In the genomic region with DNA sequence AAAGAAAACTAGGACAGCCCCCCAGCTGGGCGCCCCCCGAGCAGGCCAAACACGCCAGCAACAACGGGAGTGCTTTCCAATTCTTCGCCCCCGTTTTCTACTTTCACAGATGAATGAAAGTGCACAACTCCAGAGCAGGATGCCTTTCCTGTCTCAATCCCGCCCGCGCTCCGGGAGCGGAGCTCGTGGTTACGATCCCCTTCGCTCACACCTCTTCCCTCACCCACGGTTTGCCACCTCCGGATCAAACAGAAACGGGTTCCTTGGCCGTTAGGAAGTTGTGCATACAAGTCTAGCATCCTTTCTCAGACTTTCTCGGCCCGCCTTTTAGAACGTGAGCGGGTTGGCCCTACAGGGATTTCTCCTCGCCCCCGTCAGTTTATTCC, we compare ENCODE assay signal across 8 cellular contexts. TPM values are rescaled to one million over a fixed set of nuclear protein-coding genes. Genes with fewer than 3 reads are reported as not detected.
DNase-seq lines count a peak whose midpoint lies in the region; ATAC-seq and TF ChIP-seq lines count a peak whose summit lies in the region.

No MANE protein-coding gene starts in this region.

- no peak for TF ChIP-seq CTCF in CD4-positive, alpha-beta T cell (IDR thresholded peaks at IDR 0.05)
- no peak for TF ChIP-seq CTCF in HEK293 (tag by site-specific recombination; IDR thresholded peaks at IDR 0.05)
- no peak for TF ChIP-seq CTCF in SK-N-SH (IDR thresholded peaks at IDR 0.05)
- TF ChIP-seq CTCF in coronary artery (IDR thresholded peaks at IDR 0.05): no peak

- no peaks in the 10 kb centered on the region for H3K9me2 ChIP-seq in SK-N-SH

- peak overlapping the region; percentile 89 for H3K4me2 ChIP-seq in SK-N-SH

- CTCF ChIA-PET in CD4-positive, alpha-beta T cell (lab: Charles Lee): interaction anchor here (0.9 kb wide), 2 partner anchors 48 to 55 kb away, joined by 3 read pairs; a partner anchor contains a TSS
- CTCF ChIA-PET in HEK293 (lab: Yijun Ruan, JAX): interaction anchor here (1.0 kb wide), 1 partner anchor 59 kb away, joined by 3 read pairs; no protein-coding TSS in a partner anchor
- CTCF ChIA-PET in SK-N-SH (lab: Yijun Ruan, JAX): interaction anchor here (1.2 to 2.3 kb wide), 3 partner anchors 9 to 17 kb away, joined by 3 to 8 read pairs (median 4); no protein-coding TSS in a partner anchor

- no peak for TF ChIP-seq RAD21 in SK-N-SH (IDR thresholded peaks at IDR 0.05; ENCODE audit: low read length)

- H3K9me3 Mint-ChIP-seq in CD4-positive, alpha-beta T cell: no peaks in the 10 kb centered on the region

- intact Hi-C loops in CD4-positive, alpha-beta T cell (cut with DNase I, micrococcal nuclease): loop anchor here (1.0 to 10.0 kb wide), 8 partner anchors 47 to 1900 kb away; a partner anchor contains a TSS

- H3K4me3 Mint-ChIP-seq in CD4-positive, alpha-beta T cell: no peak overlapping the region

- H3K4me1 ChIP-seq in HEK293 (ENCODE audit: control insufficient read depth, insufficient read depth, low read length): peaks cover 23% of the 10 kb centered on the region
- peaks cover 13 to 23% of the 10 kb centered on the region in 2 experiments; a peak in 3 of 4 replicates for H3K4me1 ChIP-seq in SK-N-SH (ENCODE audit: control insufficient read depth in 1 of 2, insufficient read depth in 2 of 2, low read depth in 1 of 2, low read length in 1 of 2)

- DNase-seq in CD4-positive, alpha-beta T cell: peak in 4 of 10 experiments; percentile 6 to 41 (median 8)
- DNase-seq in SK-N-SH (peak; percentile 53), coronary artery (ENCODE audit: low spot score) (peak; percentile 75), medulla oblongata (ENCODE audit: extremely low spot score) (peak; percentile 59)
- peak; percentile 20 for DNase-seq in stimulated activated naive CD4-positive, alpha-beta T cell treated with Interleukin-2 at 50 U/mL for 16 hours (lab: John Stamatoyannopoulos, UW)

- H3K36me3 Mint-ChIP-seq in CD4-positive, alpha-beta T cell (ENCODE audit: low read depth): no peaks in the 10 kb centered on the region

- peaks cover 46% of the 10 kb centered on the region for H3K4me1 Mint-ChIP-seq in CD4-positive, alpha-beta T cell (ENCODE audit: low read depth)

- H3K79me2 ChIP-seq in SK-N-SH (ENCODE audit: insufficient read depth): peaks cover 86% of the 10 kb centered on the region

- POLR2A ChIA-PET in CD4-positive, alpha-beta T cell (lab: Charles Lee): interaction anchor here (0.6 to 2.9 kb wide), 9 partner anchors 8 to 1553 kb away, joined by 3 to 47 read pairs (median 8); a partner anchor contains a TSS
- POLR2A ChIA-PET in HEK293 (lab: Yijun Ruan, JAX): interaction anchor here (0.6 to 4.2 kb wide), 16 partner anchors 9 to 636 kb away, joined by 3 to 56 read pairs (median 6); a partner anchor contains a TSS
- POLR2A ChIA-PET in SK-N-SH (lab: Yijun Ruan, JAX): interaction anchor here (0.6 to 1.4 kb wide), 2 partner anchors 48 to 1147 kb away, joined by 3 to 8 read pairs; a partner anchor contains a TSS

- H3K4me3 ChIP-seq in HEK293 (ENCODE audit: low read depth, low read length): peak overlapping the region; percentile 49
- H3K4me3 ChIP-seq in SK-N-SH (ENCODE audit: low read depth in 2 of 2, low read length in 1 of 2): peak overlapping the region; percentile 80 to 81
- peak overlapping the region; percentile 85 for H3K4me3 ChIP-seq in coronary artery

- H2AFZ ChIP-seq in SK-N-SH (ENCODE audit: low read depth): peak overlapping the region; percentile 76

- H4K20me1 ChIP-seq in SK-N-SH (ENCODE audit: insufficient read depth): no peaks in the 10 kb centered on the region

- WGBS in SK-N-SH (ENCODE audit: low lambda C conversion rate): 2% methylated on average over 24 of the region's 24 CpGs

- peaks cover 0 to 4% of the 10 kb centered on the region in 2 experiments; a peak in 1 of 3 replicates for H3K36me3 ChIP-seq in HEK293 (ENCODE audit: control insufficient read depth in 2 of 2, insufficient read depth in 1 of 2, low read length in 2 of 2)
- H3K36me3 ChIP-seq in SK-N-SH (replicated peaks in 1 of 2; ENCODE audit: control insufficient read depth in 1 of 2, insufficient read depth in 2 of 2, low read length in 1 of 2): peaks cover 0 to 4% of the 10 kb centered on the region in 2 experiments

- peak overlapping the region; percentile 87 for H3K9ac ChIP-seq in SK-N-SH

- H3K9me3 ChIP-seq in CD4-positive, alpha-beta T cell (ENCODE audit: control insufficient read depth, low read length): no peaks in the 10 kb centered on the region
- H3K9me3 ChIP-seq in HEK293 (ENCODE audit: control insufficient read depth, insufficient read depth, low read depth, low read length) (no peaks in the 10 kb centered on the region), SK-N-SH (no peaks in the 10 kb centered on the region)

- no peak for ATAC-seq in CD4-positive, alpha-beta T cell (ENCODE audit: poor library complexity)
- no peak for ATAC-seq in GM21619 (IDR thresholded peaks at IDR 0.05; ENCODE audit: unreplicated experiment)
- no peak for ATAC-seq in GM21526 (IDR thresholded peaks at IDR 0.05; ENCODE audit: low FRiP score, unreplicated experiment)

- H3F3A ChIP-seq in SK-N-SH (replicated peaks; ENCODE audit: insufficient read depth): peaks cover 40% of the 10 kb centered on the region

- no peaks in the 10 kb centered on the region for H3K27me3 Mint-ChIP-seq in CD4-positive, alpha-beta T cell

- TF ChIP-seq EP300 in SK-N-SH (IDR thresholded peaks at IDR 0.05; ENCODE audit: borderline replicate concordance in 1 of 2, low read depth in 1 of 2, low read length in 1 of 2): no peak

- H3K27me3 ChIP-seq in CD4-positive, alpha-beta T cell (ENCODE audit: control insufficient read depth, insufficient read depth, low read length): no peaks in the 10 kb centered on the region
- H3K27me3 ChIP-seq in SK-N-SH (ENCODE audit: insufficient read depth): no peaks in the 10 kb centered on the region

- no peak overlapping the region for H3K27ac Mint-ChIP-seq in CD4-positive, alpha-beta T cell

- H3K27ac ChIP-seq in CD4-positive, alpha-beta T cell (ENCODE audit: low read depth, low read length): peak overlapping the region; percentile 73
- peak overlapping the region; percentile 98 for H3K27ac ChIP-seq in HEK293 (ENCODE audit: extremely low read depth, low read depth, low read length)
- H3K27ac ChIP-seq in SK-N-SH (ENCODE audit: low read depth in 2 of 2, low read length in 1 of 2): peak overlapping the region; percentile 85 to 95
- peak overlapping the region; percentile 59 to 83 for H3K27ac ChIP-seq in coronary artery

TF ChIP-seq in HEK293, 187 proteins besides CTCF, POLR2A, EP300 and RAD21 (continues in another document):
- no peak for TF ChIP-seq ZNF175 (tag by site-specific recombination; IDR thresholded peaks at IDR 0.05)
- no peak for TF ChIP-seq ZNF830 (tag by site-specific recombination; IDR thresholded peaks at IDR 0.05; ENCODE audit: low read depth)
- TF ChIP-seq ZNF366 (tag by site-specific recombination; conservative IDR thresholded peaks at IDR 0.05): peak; percentile 63; the same call in 1 of the 2 replicates
- peak; percentile 65 for TF ChIP-seq ZBTB17 (tag by site-specific recombination; IDR thresholded peaks at IDR 0.05)
- TF ChIP-seq, protein P1, sequence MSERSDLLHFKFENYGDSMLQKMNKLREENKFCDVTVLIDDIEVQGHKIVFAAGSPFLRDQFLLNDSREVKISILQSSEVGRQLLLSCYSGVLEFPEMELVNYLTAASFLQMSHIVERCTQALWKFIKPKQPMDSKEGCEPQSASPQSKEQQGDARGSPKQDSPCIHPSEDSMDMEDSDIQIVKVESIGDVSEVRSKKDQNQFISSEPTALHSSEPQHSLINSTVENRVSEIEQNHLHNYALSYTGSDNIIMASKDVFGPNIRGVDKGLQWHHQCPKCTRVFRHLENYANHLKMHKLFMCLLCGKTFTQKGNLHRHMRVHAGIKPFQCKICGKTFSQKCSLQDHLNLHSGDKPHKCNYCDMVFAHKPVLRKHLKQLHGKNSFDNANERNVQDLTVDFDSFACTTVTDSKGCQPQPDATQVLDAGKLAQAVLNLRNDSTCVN (tag by site-specific recombination; optimal IDR thresholded peaks at IDR 0.05): peak; percentile 55
- peak; percentile 50 for TF ChIP-seq IKZF3 (tag by site-specific recombination; IDR thresholded peaks at IDR 0.05)

TF ChIP-seq in SK-N-SH, 30 proteins besides CTCF, POLR2A, EP300 and RAD21:
- TF ChIP-seq EZH2phosphoT487 (IDR thresholded peaks at IDR 0.05; ENCODE audit: borderline replicate concordance, low read depth) (no peak), MXI1 (IDR thresholded peaks at IDR 0.05; ENCODE audit: low read depth, low read length) (peak; percentile 68; the same call in 1 of the 2 replicates)

RNA-seq across cellular contexts. Expression of a gene that starts 0.7 kb away (rescaled TPM):
- 1 to 10 TPM; 5.2 to 7.7 TPM for total RNA-seq in CD4-positive, alpha-beta T cell
- polyA plus RNA-seq in SK-N-SH (2012; rRNA removed): 12.8 and 14.4 TPM in 2 replicates
- 22.5 and 31.0 TPM in 2 replicates for polyA plus RNA-seq in SK-N-SH (2012; cell fraction: cytosol; rRNA removed)
- polyA plus RNA-seq in SK-N-SH (2012; cell fraction: nucleus; rRNA removed): 1.7 and 2.4 TPM in 2 replicates

RNA-seq across cellular contexts. Expression of a gene that starts 1.2 kb away (rescaled TPM):
- under 1 TPM; 0.69 to 0.92 TPM for total RNA-seq in CD4-positive, alpha-beta T cell
- 25.8 and 28.4 TPM in 2 replicates for polyA plus RNA-seq in SK-N-SH (2012; rRNA removed)
- polyA plus RNA-seq in SK-N-SH (2012; cell fraction: cytosol; rRNA removed): 27.2 and 29.5 TPM in 2 replicates
- 4.8 and 6.3 TPM in 2 replicates for polyA plus RNA-seq in SK-N-SH (2012; cell fraction: nucleus; rRNA removed)

RNA-seq across cellular contexts. Expression of a gene that starts 47.6 kb away (rescaled TPM):
- total RNA-seq in CD4-positive, alpha-beta T cell: 10 to 100 TPM; 16.8 to 18.0 TPM
- polyA plus RNA-seq in SK-N-SH (2012; rRNA removed): 20.5 and 28.5 TPM in 2 replicates
- 29.0 and 32.8 TPM in 2 replicates for polyA plus RNA-seq in SK-N-SH (2012; cell fraction: cytosol; rRNA removed)
- polyA plus RNA-seq in SK-N-SH (2012; cell fraction: nucleus; rRNA removed): 18.1 and 34.0 TPM in 2 replicates

RNA-seq across cellular contexts. Expression of a gene that starts 55.5 kb away (rescaled TPM):
- 10 to 100 TPM; 15.3 to 16.8 TPM for total RNA-seq in CD4-positive, alpha-beta T cell
- 11.2 and 15.8 TPM in 2 replicates for polyA plus RNA-seq in SK-N-SH (2012; rRNA removed)
- 10.5 and 14.4 TPM in 2 replicates for polyA plus RNA-seq in SK-N-SH (2012; cell fraction: cytosol; rRNA removed)
- 5.9 and 10.6 TPM in 2 replicates for polyA plus RNA-seq in SK-N-SH (2012; cell fraction: nucleus; rRNA removed)
